In genomic region chr5:111237470-111237869, GRCh38 we compare ENCODE assay signal across 1 cellular context.
TF ChIP-seq lines count a peak whose summit lies in the region.

No MANE protein-coding gene starts in this region.

TF ChIP-seq in IMR-90, 13 proteins besides CTCF, POLR2A, EP300 and RAD21:
- no peak for TF ChIP-seq SMC3 (IDR thresholded peaks at IDR 0.05; ENCODE audit: low read depth, low read length)
- TF ChIP-seq CEBPB (IDR thresholded peaks at IDR 0.05; ENCODE audit: low read depth, low read length): no peak
- no peak for TF ChIP-seq USF2 (IDR thresholded peaks at IDR 0.05; ENCODE audit: low read depth, low read length)
- TF ChIP-seq RCOR1 (IDR thresholded peaks at IDR 0.05; ENCODE audit: insufficient replicate concordance, low read length): no peak
- TF ChIP-seq RFX5 (IDR thresholded peaks at IDR 0.05; ENCODE audit: low read depth, low read length): no peak
- TF ChIP-seq ELK1 (IDR thresholded peaks at IDR 0.05; ENCODE audit: borderline replicate concordance, low read depth, low read length): no peak
- TF ChIP-seq MAZ (IDR thresholded peaks at IDR 0.05; ENCODE audit: borderline replicate concordance, low read depth, low read length): no peak
- no peak for TF ChIP-seq NFE2L2 (IDR thresholded peaks at IDR 0.05; ENCODE audit: low read depth, low read length)
- TF ChIP-seq MXI1 (IDR thresholded peaks at IDR 0.05; ENCODE audit: borderline replicate concordance, low read depth, low read length): no peak
- TF ChIP-seq FOS (IDR thresholded peaks at IDR 0.05; ENCODE audit: low read depth, low read length): no peak
- no peak for TF ChIP-seq CHD1 (IDR thresholded peaks at IDR 0.05; ENCODE audit: low read depth, low read length)
- no peak for TF ChIP-seq MAFK (IDR thresholded peaks at IDR 0.05; ENCODE audit: low read depth, low read length)
- TF ChIP-seq BHLHE40 (IDR thresholded peaks at IDR 0.05; ENCODE audit: low read depth, low read length): no peak
